Comparison of ENCODE assay signal across 15 cellular contexts in the genomic region with DNA sequence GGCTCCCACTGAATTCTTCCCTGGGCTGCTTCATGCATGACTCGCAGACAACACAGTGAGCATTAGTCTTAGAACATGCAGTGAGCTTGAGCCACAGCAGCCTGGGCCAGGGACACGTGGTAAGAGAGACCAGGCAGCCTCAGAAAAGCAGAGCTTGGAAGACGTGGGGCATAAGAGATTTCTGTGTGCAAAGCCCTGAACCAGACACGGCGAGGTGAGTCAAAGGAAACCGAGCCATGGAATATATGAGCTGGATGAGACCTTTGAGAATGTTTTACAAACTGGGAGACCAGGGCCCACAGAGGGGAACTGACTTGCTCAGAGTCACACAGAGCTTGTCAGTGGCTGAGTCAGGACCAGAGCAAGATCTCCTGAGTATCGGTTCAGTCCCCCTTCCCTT. TPM values are rescaled to one million over a fixed set of nuclear protein-coding genes. Genes with fewer than 3 reads are reported as not detected.
DNase-seq lines count a peak whose midpoint lies in the region; ATAC-seq, FAIRE-seq and TF ChIP-seq lines count a peak whose summit lies in the region.
"Had no signal": no experiment of that assay in that cellular context is flagged by ENCODE, and none has a peak within 500 bp of the region (broad histone marks: within the 10 kb centered on the region; RNA-seq: fewer than 3 reads in every experiment).

No MANE protein-coding gene starts in this region.

- peak; percentile 11 for DNase-seq in AG10803 (ENCODE audit: low read depth)
- peak in 1 of 3 donors; percentile 41 for DNase-seq in Peyer's patch
- DNase-seq in fibroblast of the aortic adventitia (ENCODE audit: low read depth), result peak; percentile 26
- no peak for DNase-seq in pancreas
- DNase-seq in superior temporal gyrus (ENCODE audit: extremely low spot score), result no peak
- DNase-seq in HuH-7.5 (ENCODE audit: low spot score), result no peak
- no peak for DNase-seq in NCI-H1436 (lab: John Stamatoyannopoulos, UW)
- DNase-seq in GM10266 (ENCODE audit: extremely low spot score), result no peak
- DNase-seq: activated CD4-positive, alpha-beta T cell treated with anti-CD3 and anti-CD28 coated beads, Interleukin-2, amount 50 U/mL, for 4 hours; COR-L47; NCI-H2029; SW 1271 had no signal

- H3K27ac ChIP-seq in Peyer's patch (peak overlapping the region in 3 of 4 donors; percentile 38 to 80 (median 43)), pancreas (peak overlapping the region in 1 of 4 donors; percentile 5)

- TF ChIP-seq POLR2A in Peyer's patch (IDR thresholded peaks at IDR 0.05), result no peak

- no peaks in the 10 kb centered on the region for H3K4me1 ChIP-seq in Peyer's patch
- H3K4me1 ChIP-seq in pancreas, result peaks cover 0 to 4% (median 0%) of the 10 kb centered on the region in 3 donors

- WGBS in pancreas, 2 donors, result 77 to 87% methylated on average over 7 of the region's 7 CpGs

- H3K4me3 ChIP-seq in AG10803 (ENCODE audit: low read length) (no peak overlapping the region), Peyer's patch (no peak overlapping the region), fibroblast of the aortic adventitia (ENCODE audit: low read depth, low read length) (no peak overlapping the region), pancreas (no peak overlapping the region)

- intact Hi-C loops in pancreas (cut with DNase I), result no loop called here

- FAIRE-seq in pancreas (lab: Jason Lieb, UNC), result no peak
- FAIRE-seq: H54 had no signal

- no peaks in the 10 kb centered on the region for H3K36me3 ChIP-seq in Peyer's patch
- H3K36me3 ChIP-seq in pancreas, result no peaks in the 10 kb centered on the region

- H3K27me3 ChIP-seq in Peyer's patch, result no peaks in the 10 kb centered on the region
- H3K27me3 ChIP-seq in pancreas, result no peaks in the 10 kb centered on the region

- H3K9me3 ChIP-seq in Peyer's patch, result no peaks in the 10 kb centered on the region
- no peaks in the 10 kb centered on the region for H3K9me3 ChIP-seq in pancreas

- peak in 3 of 4 donors; percentile 28 to 57 (median 53) for ATAC-seq in pancreas

- no peak for TF ChIP-seq CTCF in AG10803 (conservative IDR thresholded peaks at IDR 0.05; ENCODE audit: low read length)
- TF ChIP-seq CTCF in Peyer's patch (IDR thresholded peaks at IDR 0.05), result no peak
- no peak for TF ChIP-seq CTCF in fibroblast of the aortic adventitia (IDR thresholded peaks at IDR 0.05; ENCODE audit: insufficient read depth, low read length)
- no peak for TF ChIP-seq CTCF in pancreas (IDR thresholded peaks at IDR 0.05)
- TF ChIP-seq CTCF in GM10266 (IDR thresholded peaks at IDR 0.05; ENCODE audit: control insufficient read depth, insufficient read depth, low read depth, missing control alignments), result no peak

RNA-seq across cellular contexts. Expression of a gene that starts 8.5 kb away (rescaled TPM):
- total RNA-seq in Peyer's patch (10 to 100 TPM in 3 of 4 donors, 1 to 10 TPM in 1; 5.1 to 41.3 (median 14.0) TPM), fibroblast of the aortic adventitia (ENCODE audit: low replicate concordance) (0.98 and 1.3 TPM in 2 replicates), pancreas (10 to 100 TPM in 1 of 6 donors, 1 to 10 TPM in 5; 2.7 to 17.2 (median 6.5) TPM)
- 10 to 100 TPM; 14.3 to 48.0 TPM for polyA plus RNA-seq in pancreas
- polyA plus RNA-seq: IgD-negative memory B cell had no signal

RNA-seq across cellular contexts. Expression of a gene that starts 44.2 kb away (rescaled TPM):
- total RNA-seq in Peyer's patch (not detected), fibroblast of the aortic adventitia (ENCODE audit: low replicate concordance) (not detected in 2 replicates), pancreas (1 to 10 TPM; 1.4 to 8.2 (median 2.0) TPM)
- polyA plus RNA-seq in pancreas, result 1 to 10 TPM; 3.2 TPM
- total RNA-seq: pulmonary artery endothelial cell had no signal

Comparison
In these comparisons a context has a peak if more than half of its experiments do, and no peak if none do; other contexts are left out.
1. DNase-seq: peak in AG10803 (single experiment) and fibroblast of the aortic adventitia (single experiment); none in pancreas (0 of 6), superior temporal gyrus (single experiment), HuH-7.5 (single experiment), NCI-H1436 (single experiment) and GM10266 (single experiment).